In genomic region chr14:67650694-67651093, GRCh38 we compare ENCODE assay signal across 1 cellular context.
TF ChIP-seq lines count a peak whose summit lies in the region.

No MANE protein-coding gene starts in this region.

TF ChIP-seq in HCT116, 20 proteins besides CTCF, POLR2A, EP300 and RAD21:
- no peak for TF ChIP-seq SIN3A (IDR thresholded peaks at IDR 0.05; ENCODE audit: low read depth)
- no peak for TF ChIP-seq ZNF274 (IDR thresholded peaks at IDR 0.05; ENCODE audit: low read depth, low read length)
- no peak for TF ChIP-seq SRF (IDR thresholded peaks at IDR 0.05; ENCODE audit: low read depth)
- TF ChIP-seq REST (IDR thresholded peaks at IDR 0.05; ENCODE audit: low read depth), result no peak
- no peak for TF ChIP-seq CBX3 (IDR thresholded peaks at IDR 0.05; ENCODE audit: low read depth)
- no peak for TF ChIP-seq JUND (IDR thresholded peaks at IDR 0.05)
- TF ChIP-seq EGR1 (IDR thresholded peaks at IDR 0.05; ENCODE audit: low read depth), result no peak
- TF ChIP-seq POLR2AphosphoS5 (IDR thresholded peaks at IDR 0.05; ENCODE audit: low read depth, low read length), result no peak
